Comparison of ENCODE assay signal across 29 cellular contexts in the genomic region with DNA sequence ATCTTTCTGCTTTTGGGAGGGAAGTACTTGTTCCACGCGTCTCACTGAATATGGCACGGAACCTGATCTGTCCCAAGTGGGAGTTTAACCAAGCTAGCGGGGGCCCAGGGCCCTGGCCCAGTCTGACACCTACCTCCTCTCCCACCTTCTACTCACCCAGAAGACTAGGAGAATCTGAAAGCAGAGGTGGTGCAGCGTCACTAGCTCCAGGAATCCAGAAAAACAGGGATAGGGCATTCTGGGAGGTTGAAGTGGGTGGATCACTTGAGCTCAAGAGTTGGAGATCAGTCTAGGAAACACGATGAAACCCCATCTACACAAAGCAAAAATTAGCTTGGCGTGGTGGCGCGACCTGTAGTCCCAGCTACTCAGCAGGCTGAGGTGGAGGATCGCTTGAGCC.
"Had no signal": no experiment of that assay in that cellular context is flagged by ENCODE, and none has a peak within 500 bp of the region (broad histone marks: within the 10 kb centered on the region; RNA-seq: fewer than 3 reads in every experiment).

No MANE protein-coding gene starts in this region.

- H3K4me3 ChIP-seq: breast epithelium, heart left ventricle, neural progenitor cell, spleen, transverse colon, uterus had no signal

- H3K9ac ChIP-seq: neural progenitor cell had no signal

- H3K27ac ChIP-seq: breast epithelium, heart left ventricle, neural progenitor cell, spleen, transverse colon, uterus, VCaP had no signal

- FAIRE-seq: kidney, TTC549 had no signal

- DNase-seq: activated CD4-positive, alpha-beta memory T cell treated with anti-CD3 and anti-CD28 coated beads, Interleukin-2, amount 10 ng/mL, durations not matched to agents 7 days and 5 days; activated CD8-positive, alpha-beta memory T cell treated with anti-CD3 and anti-CD28 coated beads, Interleukin-2, amount 50 U/mL, for 48 hours; activated effector memory CD4-positive, alpha-beta T cell treated with anti-CD3 and anti-CD28 coated beads, Interleukin-2, amount 50 U/mL, for 16 hours; activated naive CD4-positive, alpha-beta T cell treated with anti-CD3 and anti-CD28 coated beads for 36 hours; activated naive CD8-positive, alpha-beta T cell treated with anti-CD3 and anti-CD28 coated beads, Interleukin-2, amount 10 ng/mL, durations not matched to agents 7 days and 5 days; amniotic stem cell; central memory CD4-positive, alpha-beta T cell; endodermal cell; foreskin fibroblast; heart left ventricle; hypothalamus; immature natural killer cell; kidney; left colon; naive B cell; occipital lobe; right cardiac atrium; spleen; stimulated activated naive CD4-positive, alpha-beta T cell treated with Interleukin-2 at 50 U/mL for 16 hours; T-helper 9 cell; transverse colon; uterus had no signal

- H3K4me2 ChIP-seq: neural progenitor cell had no signal

- H3K9me3 Mint-ChIP-seq: activated naive CD4-positive, alpha-beta T cell treated with anti-CD3 and anti-CD28 coated beads for 36 hours; endodermal cell; immature natural killer cell; mesothelial cell of epicardium; naive B cell had no signal

- H3K36me3 ChIP-seq: breast epithelium, neural progenitor cell, uterus had no signal

- H3K27me3 Mint-ChIP-seq: activated CD4-positive, alpha-beta memory T cell treated with anti-CD3 and anti-CD28 coated beads, Interleukin-2, amount 10 ng/mL, durations not matched to agents 7 days and 5 days; activated CD4-positive, alpha-beta T cell treated with anti-CD3 and anti-CD28 coated beads, Interleukin-2, amount 10 ng/mL, durations not matched to agents 24 days and 14 days; activated naive CD8-positive, alpha-beta T cell treated with anti-CD3 and anti-CD28 coated beads, Interleukin-2, amount 10 ng/mL, durations not matched to agents 7 days and 5 days; naive B cell had no signal

- H3K27me3 ChIP-seq: breast epithelium, heart left ventricle, neural progenitor cell, spleen, transverse colon, uterus had no signal

- H3K4me1 ChIP-seq: breast epithelium, uterus had no signal

- ATAC-seq: esophagus mucosa, heart left ventricle, left colon, right cardiac atrium had no signal

- H3K27ac Mint-ChIP-seq: activated CD4-positive, alpha-beta memory T cell treated with anti-CD3 and anti-CD28 coated beads, Interleukin-2, amount 10 ng/mL, durations not matched to agents 7 days and 5 days; activated CD4-positive, alpha-beta T cell treated with anti-CD3 and anti-CD28 coated beads, Interleukin-2, amount 10 ng/mL, durations not matched to agents 24 days and 14 days; activated naive CD4-positive, alpha-beta T cell treated with anti-CD3 and anti-CD28 coated beads for 36 hours; activated naive CD8-positive, alpha-beta T cell treated with anti-CD3 and anti-CD28 coated beads, Interleukin-2, amount 10 ng/mL, durations not matched to agents 7 days and 5 days; endodermal cell; mesothelial cell of epicardium; neural progenitor cell had no signal

- H3K9me3 ChIP-seq: breast epithelium, heart left ventricle, spleen, transverse colon, uterus had no signal

- H3K4me3 Mint-ChIP-seq: activated CD4-positive, alpha-beta memory T cell treated with anti-CD3 and anti-CD28 coated beads, Interleukin-2, amount 10 ng/mL, durations not matched to agents 7 days and 5 days; activated CD4-positive, alpha-beta T cell treated with anti-CD3 and anti-CD28 coated beads, Interleukin-2, amount 10 ng/mL, durations not matched to agents 24 days and 14 days; activated naive CD4-positive, alpha-beta T cell treated with anti-CD3 and anti-CD28 coated beads for 36 hours; activated naive CD8-positive, alpha-beta T cell treated with anti-CD3 and anti-CD28 coated beads, Interleukin-2, amount 10 ng/mL, durations not matched to agents 7 days and 5 days; endodermal cell; immature natural killer cell; mesothelial cell of epicardium; neural progenitor cell had no signal

- H2AFZ ChIP-seq: neural progenitor cell had no signal
